Comparison of ENCODE assay signal across 9 cellular contexts in genomic region chr2:85577386-85578242, GRCh38. TPM values are rescaled to one million over a fixed set of nuclear protein-coding genes. Genes with fewer than 3 reads are reported as not detected.
DNase-seq lines count a peak whose midpoint lies in the region; FAIRE-seq and TF ChIP-seq lines count a peak whose summit lies in the region.
"Had no signal": no experiment of that assay in that cellular context is flagged by ENCODE, and none has a peak within 500 bp of the region (broad histone marks: within the 10 kb centered on the region; RNA-seq: fewer than 3 reads in every experiment).

Gene VAMP8 (plus strand): TSS chr2:85577586. CDS start chr2:85577647, 61 bp downstream.

- intact Hi-C loops in lower leg skin (cut with DNase I; ENCODE audit: low total_unique reads): no loop called here

- no peak for FAIRE-seq in bronchial epithelial cell (lab: Jason Lieb, UNC)
- FAIRE-seq: islet of Langerhans had no signal

- DNase-seq in NK-92 treated with Interleukin-12 subunit alpha and Interleukin-12 subunit beta, amount 100 ng/mL, for 24 hours (lab: John Stamatoyannopoulos, UW): peak; percentile 32
- no peak for DNase-seq in NK-92 (lab: John Stamatoyannopoulos, UW; ENCODE audit: unreplicated experiment)
- DNase-seq in HK-2 (ENCODE audit: unreplicated experiment): peak; percentile 70
- peak; percentile 54 for DNase-seq in T-helper 22 cell (ENCODE audit: low read depth)
- DNase-seq in bronchial epithelial cell (ENCODE audit: low read depth): peak; percentile 82
- DNase-seq in lower leg skin (ENCODE audit: low spot score in 2 of 2): peak; percentile 77 to 93
- peak; percentile 42 to 57 for DNase-seq in stimulated activated CD8-positive, alpha-beta memory T cell treated with anti-CD3 and anti-CD28 coated beads, Interleukin-2, amount 100 ng/mL, for 48 hours (ENCODE audit: low read depth in 2 of 2)
- DNase-seq in cerebellum (ENCODE audit: low spot score): no peak

- H3K4me3 ChIP-seq in bronchial epithelial cell (ENCODE audit: low read depth, low read length) (peak within 1 kb of the TSS; percentile 72), lower leg skin (ENCODE audit: low read depth, poor library complexity, severe bottlenecking) (peak within 1 kb of the TSS; percentile 24)

- peaks cover 8% of the 10 kb centered on the region for H3K36me3 ChIP-seq in bronchial epithelial cell (ENCODE audit: control insufficient read depth, insufficient read depth, low read length)

- TF ChIP-seq CTCF in bronchial epithelial cell (IDR thresholded peaks at IDR 0.05; ENCODE audit: insufficient read depth, low read length, severe bottlenecking) (no peak), lower leg skin (IDR thresholded peaks at IDR 0.05) (no peak)

- 24 to 25% methylated on average over 19 of the region's 19 CpGs for WGBS in lower leg skin, 2 donors

- no peak for TF ChIP-seq POLR2A in lower leg skin (IDR thresholded peaks at IDR 0.05)

- H3K27me3 ChIP-seq in bronchial epithelial cell (ENCODE audit: control insufficient read depth, insufficient read depth, low read length): no peaks in the 10 kb centered on the region

RNA-seq across cellular contexts. Expression of gene VAMP8, which starts in this region (rescaled TPM):
- 41.3 and 67.6 TPM in 2 replicates for total RNA-seq in bronchial epithelial cell
- total RNA-seq in lower leg skin: 100 to 1,000 TPM in 2 of 4 donors, 10 to 100 TPM in 2; 88.3 to 207 (median 113) TPM
- 1.6 TPM for total RNA-seq in cerebellum

Comparison
In these comparisons a context has a peak if more than half of its experiments do, and no peak if none do; other contexts are left out.
1. RNA of gene VAMP8 (total RNA-seq): 88.3 to 207 TPM in lower leg skin and 41.3 to 67.6 TPM in bronchial epithelial cell; 1.6 TPM in cerebellum (single experiment); every median in the first group is over 10 times any median in the second.
2. DNase-seq: peak in NK-92 treated with Interleukin-12 subunit alpha and Interleukin-12 subunit beta, amount 100 ng/mL, for 24 hours (single experiment), HK-2 (single experiment), T-helper 22 cell (single experiment), bronchial epithelial cell (single experiment), lower leg skin (2 of 2) and stimulated activated CD8-positive, alpha-beta memory T cell treated with anti-CD3 and anti-CD28 coated beads, Interleukin-2, amount 100 ng/mL, for 48 hours (2 of 2); none in NK-92 (single experiment) and cerebellum (single experiment).